ENCODE assay signal across 28 cellular contexts in the genomic region with DNA sequence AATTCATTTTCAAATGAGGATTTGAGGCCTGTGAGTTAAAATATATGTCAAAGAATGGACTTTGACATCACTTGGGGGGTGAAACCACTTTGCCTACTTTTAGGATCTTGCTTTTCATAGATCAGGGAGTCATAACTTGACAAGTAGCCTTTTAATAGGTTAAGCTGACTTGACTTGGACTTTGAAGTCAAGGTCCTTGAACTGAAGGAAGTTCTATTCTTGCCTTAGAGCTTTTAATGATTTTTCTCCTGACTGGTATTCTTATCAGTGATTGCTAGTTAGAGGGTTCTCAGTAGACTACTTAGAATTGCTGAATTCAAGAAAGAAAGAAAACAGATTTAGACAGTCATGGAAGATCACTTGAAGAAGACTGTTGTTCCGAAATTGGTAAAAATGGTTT. TPM values are rescaled to one million over a fixed set of nuclear protein-coding genes. Genes with fewer than 3 reads are reported as not detected.
"Had no signal": no experiment of that assay in that cellular context is flagged by ENCODE, and none has a peak within 500 bp of the region (broad histone marks: within the 10 kb centered on the region; RNA-seq: fewer than 3 reads in every experiment).

No MANE protein-coding gene starts in this region.

- H3K4me3 ChIP-seq: colonic mucosa, gastroesophageal sphincter, heart left ventricle, lower lobe of right lung, ovary, prostate gland, right atrium auricular region, sigmoid colon, spleen, thoracic aorta, transverse colon, vagina had no signal

- H3K36me3 ChIP-seq: colonic mucosa, gastroesophageal sphincter, lower lobe of right lung, ovary, prostate gland, right atrium auricular region, sigmoid colon, thoracic aorta, transverse colon, vagina had no signal

- DNase-seq: colonic mucosa; effector CD8-positive, alpha-beta T cell; endodermal cell; foreskin keratinocyte; heart left ventricle; hippocampal formation; left cardiac atrium; left ventricle myocardium superior; lower lobe of right lung; natural killer cell; occipital lobe; ovary; sigmoid colon; spleen; stimulated activated CD4-positive, alpha-beta T cell treated with anti-CD3 and anti-CD28 coated beads, Interleukin-4, amount 100 ng/mL, for 4 hours; stimulated activated naive CD8-positive, alpha-beta T cell treated with anti-CD3 and anti-CD28 coated beads, Interleukin-15, Interleukin-2, amounts not matched to agents 100 U/mL and 50 U/mL, for 24 hours; substantia nigra; transverse colon had no signal

- H3K9me3 ChIP-seq: colonic mucosa, gastroesophageal sphincter, heart left ventricle, lower lobe of right lung, ovary, prostate gland, right atrium auricular region, sigmoid colon, spleen, thoracic aorta, transverse colon, vagina had no signal

- H3K4me1 ChIP-seq: colonic mucosa, foreskin keratinocyte, gastroesophageal sphincter, heart left ventricle, lower lobe of right lung, prostate gland, right atrium auricular region, sigmoid colon, spleen, vagina had no signal

- H3K27me3 ChIP-seq: colonic mucosa, foreskin keratinocyte, gastroesophageal sphincter, heart left ventricle, ovary, right atrium auricular region, sigmoid colon, spleen, transverse colon, vagina had no signal

- ATAC-seq: esophagus mucosa; foreskin keratinocyte; gastroesophageal sphincter; heart left ventricle; left cardiac atrium; left ventricle myocardium superior; lower lobe of right lung; natural killer cell; stimulated activated memory B cell treated with anti-CD40 and anti-IgM and Interleukin-4, amounts not matched to agents 10 μg/mL and 1 μg/mL and 100 μg/mL, for 72 hours; stimulated activated naive CD8-positive, alpha-beta T cell treated with anti-CD3 and anti-CD28 coated beads, Interleukin-15, Interleukin-2, amounts not matched to agents 100 U/mL and 50 U/mL, for 24 hours had no signal

- H3K27ac ChIP-seq: colonic mucosa, epithelial cell of prostate, foreskin keratinocyte, gastroesophageal sphincter, heart left ventricle, lower lobe of right lung, ovary, prostate gland, right atrium auricular region, sigmoid colon, spleen, thoracic aorta, vagina had no signal

RNA-seq across cellular contexts. Expression of a gene that starts 17.7 kb away (rescaled TPM):
- total RNA-seq: chondrocyte, endodermal cell, fibroblast of lung, heart left ventricle, left cardiac atrium, left ventricle myocardium superior, natural killer cell, right atrium auricular region, sigmoid colon, spleen, vagina had no signal
